Comparison of ENCODE assay signal across 8 cellular contexts in genomic region chr1:167687919-167688519, GRCh38. TPM values are rescaled to one million over a fixed set of nuclear protein-coding genes. Genes with fewer than 3 reads are reported as not detected.
DNase-seq lines count a peak whose midpoint lies in the region; ATAC-seq, FAIRE-seq and TF ChIP-seq lines count a peak whose summit lies in the region.

No MANE protein-coding gene starts in this region.

- no peaks in the 10 kb centered on the region for H3K36me3 ChIP-seq in HepG2 (replicated peaks in 1 of 2; ENCODE audit: control insufficient read depth in 1 of 2, insufficient read depth in 2 of 2, low read length in 2 of 2)

- peaks cover 7% of the 10 kb centered on the region for H3K4me1 ChIP-seq in HepG2 (ENCODE audit: insufficient read depth, low read length)

- peak; percentile 70; the same call in 1 of the 2 replicates for TF ChIP-seq RAD21 in HepG2 (CRISPR knock-in tag; IDR thresholded peaks at IDR 0.05)

- H2AFZ ChIP-seq in HepG2 (ENCODE audit: low read length) = no peak overlapping the region

- H3K27me3 ChIP-seq in HepG2 (ENCODE audit: control insufficient read depth in 1 of 2, insufficient read depth in 2 of 2, low read length in 2 of 2) = peaks cover 0 to 22% of the 10 kb centered on the region in 2 experiments; a peak in 3 of 5 replicates

- FAIRE-seq in HepG2 (lab: Jason Lieb, UNC) = peak; percentile 90

- TF ChIP-seq POLR2A in HepG2 (IDR thresholded peaks at IDR 0.05; ENCODE audit: insufficient read depth in 1 of 2, low read depth in 2 of 2, low read length in 2 of 2) = no peak

- TF ChIP-seq CTCF in HepG2 (CRISPR knock-in tag; IDR thresholded peaks at IDR 0.05) = peak; percentile 81

- H3K4me2 ChIP-seq in HepG2 (ENCODE audit: low read depth, low read length) = no peak overlapping the region

- H3K27ac ChIP-seq in HepG2 (ENCODE audit: extremely low read length, insufficient read depth, low read length) = no peak overlapping the region

- H4K20me1 ChIP-seq in HepG2 (ENCODE audit: insufficient read depth, low read length) = no peaks in the 10 kb centered on the region

- no peak overlapping the region for H3K4me3 ChIP-seq in HepG2 (replicated peaks in 1 of 3; ENCODE audit: insufficient read depth in 1 of 3, low read depth in 2 of 3, low read length in 3 of 3)

- no peak overlapping the region for H3K9ac ChIP-seq in HepG2 (ENCODE audit: insufficient read depth, low read depth, low read length)

- ATAC-seq in HG02973 (IDR thresholded peaks at IDR 0.05; ENCODE audit: unreplicated experiment) (peak; percentile 40), HepG2 (peak; percentile 73), GM19328 (IDR thresholded peaks at IDR 0.05; ENCODE audit: unreplicated experiment) (no peak)

- BruUV-seq in HepG2 (replicated peaks; lab: Mats Ljungman, UMichigan) = no TSS peak

- no peaks in the 10 kb centered on the region for H3K9me3 ChIP-seq in HepG2 (ENCODE audit: low read length)

- peak; percentile 19 for DNase-seq in GM04503 (ENCODE audit: low read depth)
- DNase-seq in NCI-H446 treated with DMSO at 0.1 percent for 48 hours (lab: John Stamatoyannopoulos, UW) = peak; percentile 63
- peak; percentile 78 to 85 for DNase-seq in activated CD4-positive, alpha-beta T cell treated with anti-CD3 and anti-CD28 coated beads for 24 hours (ENCODE audit: low read depth in 2 of 2)
- peak; percentile 84 for DNase-seq in cerebellum (ENCODE audit: low spot score)
- DNase-seq in HepG2 (ENCODE audit: low spot score) = peak; percentile 61
- DNase-seq in stimulated activated CD4-positive, alpha-beta T cell treated with anti-CD3 and anti-CD28 coated beads, TNF-alpha, amount 100 ng/mL, for 4 hours (ENCODE audit: low read depth in 3 of 3) = peak; percentile 47 to 74 (median 60)

- TF ChIP-seq EP300 in HepG2 (IDR thresholded peaks at IDR 0.05; ENCODE audit: low read depth in 2 of 2, low read length in 2 of 2) (no peak), HepG2 (CRISPR knock-in tag; IDR thresholded peaks at IDR 0.05; ENCODE audit: borderline replicate concordance) (no peak)

- no peaks in the 10 kb centered on the region for H3K79me2 ChIP-seq in HepG2 (ENCODE audit: insufficient read depth, low read length)

- POLR2A ChIA-PET in HepG2 (lab: Yijun Ruan, JAX) = no interaction called here

- intact Hi-C loops in HepG2 (cut with micrococcal nuclease; ENCODE audit: unreplicated experiment) = loop anchor here (1.0 to 2.0 kb wide), 3 partner anchors 88 to 131 kb away; no protein-coding TSS in a partner anchor

- WGBS in HepG2 (ENCODE audit: low lambda C conversion rate) = 14% methylated on average over 7 of the region's 7 CpGs

- CTCF ChIA-PET in HepG2 (lab: Yijun Ruan, JAX; ENCODE audit: low intra/inter-chr PET ratio, low total read pairs) = no interaction called here

- in situ Hi-C loops in HepG2 (cut with HindIII; ENCODE audit: extremely low pct_ligation_motif_present, low pct_unique_long_range_greater_than_20kb) = loop anchor here (5.0 kb wide), 1 partner anchor 86 kb away; no protein-coding TSS in a partner anchor

TF ChIP-seq in HepG2, 621 proteins besides CTCF, POLR2A, EP300 and RAD21:
- no peak for TF ChIP-seq XBP1 (CRISPR knock-in tag; IDR thresholded peaks at IDR 0.05)
- TF ChIP-seq SMC3 (IDR thresholded peaks at IDR 0.05; ENCODE audit: low read length) = peak; percentile 84
- TF ChIP-seq STAG1 (CRISPR knock-in tag; IDR thresholded peaks at IDR 0.05) = peak; percentile 78
- TF ChIP-seq TFAP4 (IDR thresholded peaks at IDR 0.05; ENCODE audit: borderline replicate concordance, low read depth) = 0 out of 2 replicates have a peak, but pooled peaks have one; percentile 15
- TF ChIP-seq ZNF276 (CRISPR knock-in tag; IDR thresholded peaks at IDR 0.05; ENCODE audit: low read depth) = no peak

RNA-seq across cellular contexts. Expression of gene MPZL1, which starts 33.8 kb away (rescaled TPM):
- total RNA-seq in cerebellum (134 TPM), HepG2 (2016; rRNA removed; fragmentation: Illumina TruSeq; extraction: Trizol) (43.9 and 68.7 TPM in 2 replicates)
- total RNA-seq in HepG2 (2016; cell fraction: cytosol; rRNA removed; fragmentation: Illumina TruSeq; extraction: Trizol; ENCODE audit: low read depth) = 32.2 and 32.5 TPM in 2 replicates
- 37.7 and 65.7 TPM in 2 replicates for total RNA-seq in HepG2 (2016; cell fraction: insoluble cytoplasmic fraction; rRNA removed; fragmentation: Illumina TruSeq; extraction: Trizol)
- 33.4 and 37.7 TPM in 2 replicates for total RNA-seq in HepG2 (2016; cell fraction: membrane; rRNA removed; fragmentation: Illumina TruSeq; extraction: Trizol)
- 62.3 and 75.4 TPM in 2 replicates for total RNA-seq in HepG2 (2016; cell fraction: nucleus; rRNA removed; fragmentation: Illumina TruSeq; extraction: Trizol)
- polyA plus RNA-seq in HepG2 (2011; rRNA removed) = 38.0 and 40.1 TPM in 2 replicates
- 16.8 and 31.1 TPM in 2 replicates for polyA plus RNA-seq in HepG2 (2011; cell fraction: cytosol; rRNA removed)
- polyA plus RNA-seq in HepG2 (2011; cell fraction: nucleus; rRNA removed) = 16.0 and 18.0 TPM in 2 replicates
- 41.2 and 46.3 TPM in 2 replicates for polyA plus RNA-seq in HepG2 (2012)
- polyA plus RNA-seq in HepG2 (2016; cell fraction: cytosol; fragmentation: Illumina TruSeq; extraction: Trizol; ENCODE audit: low read depth) = 9.7 and 14.9 TPM in 2 replicates
- 43.0 and 47.2 TPM in 2 replicates for polyA plus RNA-seq in HepG2 (2016; cell fraction: insoluble cytoplasmic fraction; fragmentation: Illumina TruSeq; extraction: Trizol; ENCODE audit: low read depth)
- polyA plus RNA-seq in HepG2 (2016; cell fraction: membrane; fragmentation: Illumina TruSeq; extraction: Trizol; ENCODE audit: low read depth) = 21.1 and 21.8 TPM in 2 replicates
- polyA plus RNA-seq in HepG2 (2016; cell fraction: nucleus; fragmentation: Illumina TruSeq; extraction: Trizol; ENCODE audit: insufficient read depth, low read depth) = 99.6 and 104 TPM in 2 replicates
- 23.5 and 65.7 TPM in 2 replicates for polyA minus RNA-seq in HepG2 (2011; rRNA and poly(A)+ RNA removed; ENCODE audit: low replicate concordance)
- 37.6 and 52.6 TPM in 2 replicates for polyA minus RNA-seq in HepG2 (2011; cell fraction: cytosol; rRNA and poly(A)+ RNA removed)
- 26.1 and 36.4 TPM in 2 replicates for polyA minus RNA-seq in HepG2 (2011; cell fraction: nucleus; rRNA and poly(A)+ RNA removed)

RNA-seq across cellular contexts. Expression of gene RCSD1, which starts 58.0 kb away (rescaled TPM):
- total RNA-seq in cerebellum (5.3 TPM), HepG2 (2016; rRNA removed; fragmentation: Illumina TruSeq; extraction: Trizol) (not detected in 2 replicates)
- total RNA-seq in HepG2 (2016; cell fraction: cytosol; rRNA removed; fragmentation: Illumina TruSeq; extraction: Trizol; ENCODE audit: low read depth) = not detected in 2 replicates
- not detected in 2 replicates for total RNA-seq in HepG2 (2016; cell fraction: insoluble cytoplasmic fraction; rRNA removed; fragmentation: Illumina TruSeq; extraction: Trizol)
- not detected in 2 replicates for total RNA-seq in HepG2 (2016; cell fraction: membrane; rRNA removed; fragmentation: Illumina TruSeq; extraction: Trizol)
- total RNA-seq in HepG2 (2016; cell fraction: nucleus; rRNA removed; fragmentation: Illumina TruSeq; extraction: Trizol) = not detected in 2 replicates
- polyA plus RNA-seq in HepG2 (2011; rRNA removed) = not detected in 2 replicates
- polyA plus RNA-seq in HepG2 (2011; cell fraction: cytosol; rRNA removed) = not detected in 2 replicates
- not detected in 2 replicates for polyA plus RNA-seq in HepG2 (2011; cell fraction: nucleus; rRNA removed)
- polyA plus RNA-seq in HepG2 (2012) = not detected in 2 replicates
- polyA plus RNA-seq in HepG2 (2016; cell fraction: cytosol; fragmentation: Illumina TruSeq; extraction: Trizol; ENCODE audit: low read depth) = not detected in 2 replicates
- polyA plus RNA-seq in HepG2 (2016; cell fraction: insoluble cytoplasmic fraction; fragmentation: Illumina TruSeq; extraction: Trizol; ENCODE audit: low read depth) = not detected in 2 replicates
- not detected in 2 replicates for polyA plus RNA-seq in HepG2 (2016; cell fraction: membrane; fragmentation: Illumina TruSeq; extraction: Trizol; ENCODE audit: low read depth)
- not detected in 2 replicates for polyA plus RNA-seq in HepG2 (2016; cell fraction: nucleus; fragmentation: Illumina TruSeq; extraction: Trizol; ENCODE audit: insufficient read depth, low read depth)
- polyA minus RNA-seq in HepG2 (2011; rRNA and poly(A)+ RNA removed; ENCODE audit: low replicate concordance) = 0.26 and 0.32 TPM in 2 replicates
- polyA minus RNA-seq in HepG2 (2011; cell fraction: cytosol; rRNA and poly(A)+ RNA removed) = not detected in 2 replicates
- polyA minus RNA-seq in HepG2 (2011; cell fraction: nucleus; rRNA and poly(A)+ RNA removed) = not detected in 2 replicates

Comparison
In these comparisons a context has a peak if more than half of its experiments do, and no peak if none do; other contexts are left out.
1. DNase-seq: peak in every context shown above with its lines; median percentile 84 in cerebellum; 82 in activated CD4-positive, alpha-beta T cell treated with anti-CD3 and anti-CD28 coated beads for 24 hours; 63 in NCI-H446 treated with DMSO at 0.1 percent for 48 hours; 61 in HepG2; 60 in stimulated activated CD4-positive, alpha-beta T cell treated with anti-CD3 and anti-CD28 coated beads, TNF-alpha, amount 100 ng/mL, for 4 hours; 19 in GM04503.